8 cellular contexts compared by ENCODE assay signal in genomic region chr12:104288635-104289258, GRCh38. TPM values are rescaled to one million over a fixed set of nuclear protein-coding genes. Genes with fewer than 3 reads are reported as not detected.
DNase-seq lines count a peak whose midpoint lies in the region; ATAC-seq, FAIRE-seq and TF ChIP-seq lines count a peak whose summit lies in the region.

No MANE protein-coding gene starts in this region.

- H3K4me3 ChIP-seq in right cardiac atrium (ENCODE audit: low read length): peak overlapping the region; percentile 59
- peak overlapping the region; percentile 65 to 66 for H3K4me3 ChIP-seq in vagina

- intact Hi-C loops in right cardiac atrium (cut with DNase I): loop anchor here in 3 of 4 donors (5.0 kb wide), 1 partner anchor 71 kb away; the partner anchor contains the start of gene TXNRD1 (in 3 of the 3)
- intact Hi-C loops in vagina (cut with DNase I): no loop called here

- no peaks in the 10 kb centered on the region for H3K27me3 ChIP-seq in right cardiac atrium (ENCODE audit: control insufficient read depth, insufficient read depth)
- H3K27me3 ChIP-seq in vagina: no peaks in the 10 kb centered on the region

- FAIRE-seq in GM12892 (lab: Jason Lieb, UNC): peak; percentile 87

- TF ChIP-seq CTCF in vagina (IDR thresholded peaks at IDR 0.05): no peak

- H3K4me1 Mint-ChIP-seq in T-helper 1 cell treated with Interleukin-12 subunit alpha and Interleukin-12 subunit beta and Interleukin-4 antibody, amounts not matched to agents 30 μg/mL and 1 μg/mL, for 36 hours (ENCODE audit: low read depth): peaks cover 28% of the 10 kb centered on the region

- H3K27ac ChIP-seq in angular gyrus (ENCODE audit: low read depth, low read length) (peak overlapping the region; percentile 70), right cardiac atrium (ENCODE audit: low read length) (peak overlapping the region; percentile 68), vagina (peak overlapping the region; percentile 84)

- ATAC-seq in HG02884 (IDR thresholded peaks at IDR 0.05; ENCODE audit: unreplicated experiment) (peak; percentile 43), right cardiac atrium (peak; percentile 85 to 86)

- peak overlapping the region; percentile 99 for H3K27ac Mint-ChIP-seq in T-helper 1 cell treated with Interleukin-12 subunit alpha and Interleukin-12 subunit beta and Interleukin-4 antibody, amounts not matched to agents 30 μg/mL and 1 μg/mL, for 36 hours

- peak overlapping the region; percentile 98 for H3K4me3 Mint-ChIP-seq in T-helper 1 cell treated with Interleukin-12 subunit alpha and Interleukin-12 subunit beta and Interleukin-4 antibody, amounts not matched to agents 30 μg/mL and 1 μg/mL, for 36 hours

- no peaks in the 10 kb centered on the region for H3K27me3 Mint-ChIP-seq in T-helper 1 cell treated with Interleukin-12 subunit alpha and Interleukin-12 subunit beta and Interleukin-4 antibody, amounts not matched to agents 30 μg/mL and 1 μg/mL, for 36 hours (ENCODE audit: low read depth)

- under 1% methylated on average over 41 of the region's 41 CpGs for WGBS in right cardiac atrium

- no peaks in the 10 kb centered on the region for H3K9me3 Mint-ChIP-seq in T-helper 1 cell treated with Interleukin-12 subunit alpha and Interleukin-12 subunit beta and Interleukin-4 antibody, amounts not matched to agents 30 μg/mL and 1 μg/mL, for 36 hours

- peaks cover 0 to 32% of the 10 kb centered on the region in 2 donors for H3K36me3 ChIP-seq in vagina

- peaks cover 20% of the 10 kb centered on the region for H3K36me3 Mint-ChIP-seq in T-helper 1 cell treated with Interleukin-12 subunit alpha and Interleukin-12 subunit beta and Interleukin-4 antibody, amounts not matched to agents 30 μg/mL and 1 μg/mL, for 36 hours (ENCODE audit: low read depth)

- DNase-seq in GM12892 (ENCODE audit: insufficient read length) (peak; percentile 79), NCI-H1694 (lab: John Stamatoyannopoulos, UW) (peak; percentile 61), right cardiac atrium (peak; percentile 83 to 91 (median 90)), putamen (ENCODE audit: low spot score) (peak; percentile 88), vagina (ENCODE audit: extremely low spot score in 2 of 2) (peak in 1 of 2 donors; percentile 92)

- peaks cover 4% of the 10 kb centered on the region for H3K4me1 ChIP-seq in right cardiac atrium (ENCODE audit: control insufficient read depth, insufficient read depth, low read length)
- H3K4me1 ChIP-seq in vagina: peaks cover 35% of the 10 kb centered on the region

- peak; percentile 84 for TF ChIP-seq POLR2A in GM12892 (IDR thresholded peaks at IDR 0.05; ENCODE audit: low read depth, low read length)
- TF ChIP-seq POLR2A in vagina (IDR thresholded peaks at IDR 0.05): peak in 1 of 2 donors; percentile 61

- H3K9me3 ChIP-seq in right cardiac atrium (ENCODE audit: control insufficient read depth, low read length) (no peaks in the 10 kb centered on the region), vagina (no peaks in the 10 kb centered on the region)

RNA-seq across cellular contexts. Expression of gene EID3, which starts 14.8 kb away (rescaled TPM):
- 4.6 TPM for polyA plus RNA-seq in GM12892 (2012; ENCODE audit: missing spikeins)
- total RNA-seq in right cardiac atrium: 1 to 10 TPM; 1.2 to 2.3 (median 1.8) TPM
- 1.5 TPM for polyA plus RNA-seq in right cardiac atrium
- 9.1 TPM for total RNA-seq in vagina
